ENCODE assay signal across 9 cellular contexts in the genomic region with DNA sequence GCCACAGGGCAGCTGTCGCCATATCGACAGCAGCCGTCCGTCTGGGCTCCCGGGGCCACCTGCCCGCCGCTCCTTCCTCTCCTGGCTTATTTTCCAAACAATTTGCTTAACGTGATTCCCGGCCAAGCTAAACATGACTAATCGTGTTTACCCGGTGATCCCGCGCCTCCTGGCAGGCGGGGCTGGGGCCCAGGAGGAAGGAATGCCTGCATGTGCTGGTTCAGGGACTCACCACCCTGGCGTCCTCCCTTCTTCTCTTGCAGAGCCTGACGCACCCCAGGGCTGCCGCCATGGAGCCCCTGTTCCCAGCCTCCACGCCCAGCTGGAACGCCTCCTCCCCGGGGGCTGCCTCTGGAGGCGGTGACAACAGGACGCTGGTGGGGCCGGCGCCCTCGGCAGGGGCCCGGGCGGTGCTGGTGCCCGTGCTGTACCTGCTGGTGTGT. TPM values are rescaled to one million over a fixed set of nuclear protein-coding genes. Genes with fewer than 3 reads are reported as not detected.
DNase-seq lines count a peak whose midpoint lies in the region; ATAC-seq and TF ChIP-seq lines count a peak whose summit lies in the region.
"Had no signal": no experiment of that assay in that cellular context is flagged by ENCODE, and none has a peak within 500 bp of the region (broad histone marks: within the 10 kb centered on the region; RNA-seq: fewer than 3 reads in every experiment).

No MANE protein-coding gene starts in this region.

- H3K4ac ChIP-seq in IMR-90 (ENCODE audit: low read depth, low read length) = no peak overlapping the region

- dilution Hi-C loops in IMR-90 (cut with HindIII; ENCODE audit: low sequenced_read_pairs, unreplicated experiment) = no loop called here

- no peak overlapping the region for H2BK20ac ChIP-seq in IMR-90 (ENCODE audit: low read depth, low read length)

- H3K79me1 ChIP-seq in IMR-90 (ENCODE audit: low read depth in 1 of 2, low read length in 2 of 2) = no peaks in the 10 kb centered on the region

- H3K27me3 ChIP-seq in IMR-90 (ENCODE audit: control insufficient read depth, insufficient read depth, low read length) = peaks cover 44% of the 10 kb centered on the region
- no peaks in the 10 kb centered on the region for H3K27me3 ChIP-seq in thoracic aorta (replicated peaks; ENCODE audit: insufficient read depth)
- peaks cover 97% of the 10 kb centered on the region for H3K27me3 ChIP-seq in suprapubic skin

- H3K27ac Mint-ChIP-seq in natural killer cell = no peak overlapping the region

- no peaks in the 10 kb centered on the region for H3K9me3 Mint-ChIP-seq in natural killer cell

- POLR2A ChIA-PET in IMR-90 (lab: Charles Lee; ENCODE audit: unreplicated experiment) = no interaction called here

- no peak overlapping the region for H2AK5ac ChIP-seq in IMR-90 (ENCODE audit: low read depth, low read length)

- no peak overlapping the region for H4K8ac ChIP-seq in IMR-90 (ENCODE audit: low read depth in 2 of 2, low read length in 2 of 2)

- in situ Hi-C loops in IMR-90 (cut with MboI; ENCODE audit: low sequenced_read_pairs) = no loop called here

- H3K4me3 ChIP-seq in IMR-90 (ENCODE audit: insufficient read depth, low read depth, low read length) (no peak overlapping the region), fibroblast of pulmonary artery (replicated peaks; ENCODE audit: low read depth, low read length) (no peak overlapping the region), thoracic aorta (peak overlapping the region; percentile 62), suprapubic skin (no peak overlapping the region)

- BruUV-seq in IMR-90 (replicated peaks; lab: Mats Ljungman, UMichigan) = no TSS peak

- no peak overlapping the region for H2BK15ac ChIP-seq in IMR-90 (ENCODE audit: low read depth, low read length)

- H3K36me3 ChIP-seq in IMR-90 (ENCODE audit: control insufficient read depth, insufficient read depth, low read length) = no peaks in the 10 kb centered on the region
- H3K36me3 ChIP-seq in thoracic aorta = no peaks in the 10 kb centered on the region
- no peaks in the 10 kb centered on the region for H3K36me3 ChIP-seq in suprapubic skin

- intact Hi-C loops in IMR-90 (cut with micrococcal nuclease) (no loop called here), natural killer cell (cut with micrococcal nuclease) (no loop called here)

- H2AFZ ChIP-seq in IMR-90 (replicated peaks; ENCODE audit: low read length, poor library complexity) = peak overlapping the region; percentile 51

- H4K5ac ChIP-seq in IMR-90 (ENCODE audit: low read depth, low read length) = no peak overlapping the region

- DNase-seq in IMR-90 (peak; percentile 54), RKO (ENCODE audit: low spot score) (peak; percentile 65), fibroblast of pulmonary artery (ENCODE audit: low read depth) (peak; percentile 62), thoracic aorta (ENCODE audit: low spot score) (peak; percentile 64), NCI-H187 treated with DMSO at 0.1 percent for 48 hours (lab: John Stamatoyannopoulos, UW) (no peak), natural killer cell (no peak), suprapubic skin (ENCODE audit: low spot score in 2 of 2) (no peak)
- DNase-seq: naive thymus-derived CD8-positive, alpha-beta T cell had no signal

- no peak for TF ChIP-seq POLR2A in IMR-90 (IDR thresholded peaks at IDR 0.05; ENCODE audit: low read depth, low read length)
- TF ChIP-seq POLR2A in suprapubic skin (IDR thresholded peaks at IDR 0.05) = no peak

- H3K4me1 Mint-ChIP-seq in natural killer cell = no peaks in the 10 kb centered on the region
- H3K4me1 Mint-ChIP-seq: naive thymus-derived CD8-positive, alpha-beta T cell had no signal

- ATAC-seq in IMR-90 (ENCODE audit: low read depth) = peak; percentile 72
- peak; percentile 81 for ATAC-seq in thoracic aorta (ENCODE audit: insufficient number of reproducible peaks, low FRiP score, low read depth)
- ATAC-seq in natural killer cell = no peak
- no peak for ATAC-seq in GM19328 (IDR thresholded peaks at IDR 0.05; ENCODE audit: unreplicated experiment)
- ATAC-seq: naive thymus-derived CD8-positive, alpha-beta T cell had no signal

- H3K27ac ChIP-seq in IMR-90 (ENCODE audit: insufficient read depth, low read length) (no peak overlapping the region), thoracic aorta (peak overlapping the region in 1 of 2 donors; percentile 29), suprapubic skin (no peak overlapping the region)

- no peak for TF ChIP-seq EP300 in suprapubic skin (IDR thresholded peaks at IDR 0.05)

- H4K20me1 ChIP-seq in IMR-90 (ENCODE audit: insufficient read depth, low read length) = no peaks in the 10 kb centered on the region

- WGBS in IMR-90 (ENCODE audit: extremely low coverage in 2 of 2, insufficient read length in 1 of 2), 2 experiments = 32% methylated on average over 22 of the region's 28 CpGs; no CpG with 5 or more reads in 1 of the 2 experiments
- 32% methylated on average over 17 of the region's 28 CpGs for WGBS in suprapubic skin

- TF ChIP-seq CTCF in IMR-90 (conservative IDR thresholded peaks at IDR 0.05; ENCODE audit: low read depth, low read length) (no peak), fibroblast of pulmonary artery (IDR thresholded peaks at IDR 0.05; ENCODE audit: low read length, missing control alignments) (no peak), thoracic aorta (IDR thresholded peaks at IDR 0.05) (no peak), natural killer cell (IDR thresholded peaks at IDR 0.05) (no peak), suprapubic skin (IDR thresholded peaks at IDR 0.05) (no peak)

- H2AK9ac ChIP-seq in IMR-90 (replicated peaks; ENCODE audit: low read depth, low read length, poor library complexity) = no peak overlapping the region

- H3K4me1 ChIP-seq in IMR-90 (ENCODE audit: control insufficient read depth, insufficient read depth, low read length) (no peaks in the 10 kb centered on the region), thoracic aorta (ENCODE audit: control insufficient read depth in 1 of 2, low read depth in 2 of 2) (peaks cover 46 to 72% of the 10 kb centered on the region in 2 donors), suprapubic skin (peaks cover 24% of the 10 kb centered on the region)

- no peak for TF ChIP-seq RAD21 in IMR-90 (IDR thresholded peaks at IDR 0.05; ENCODE audit: low read length)

- CTCF ChIA-PET in IMR-90 (lab: Yijun Ruan, JAX) = no interaction called here

- H3K4me3 Mint-ChIP-seq in natural killer cell = no peak overlapping the region
- H3K4me3 Mint-ChIP-seq: naive thymus-derived CD8-positive, alpha-beta T cell had no signal

- no peak overlapping the region for H3K14ac ChIP-seq in IMR-90 (replicated peaks; ENCODE audit: low read depth, low read length)

- no peak overlapping the region for H3K56ac ChIP-seq in IMR-90 (ENCODE audit: extremely low read depth, insufficient read depth, low read length)

- no peak overlapping the region for H2BK120ac ChIP-seq in IMR-90 (ENCODE audit: low read depth, low read length)

- H3K4me2 ChIP-seq in IMR-90 (ENCODE audit: low read depth, low read length) = no peak overlapping the region

- H3K27me3 Mint-ChIP-seq in natural killer cell (ENCODE audit: low read depth in 2 of 2) = peaks cover 9 to 14% of the 10 kb centered on the region in 2 donors

- H3K9ac ChIP-seq in IMR-90 (ENCODE audit: low read depth, low read length) = no peak overlapping the region

- no peaks in the 10 kb centered on the region for H3K9me1 ChIP-seq in IMR-90 (ENCODE audit: insufficient read depth, low read length)

- H4K91ac ChIP-seq in IMR-90 (ENCODE audit: insufficient read depth, low read depth, low read length) = no peak overlapping the region

- H3K23ac ChIP-seq in IMR-90 (ENCODE audit: low read depth, low read length) = no peak overlapping the region

- no peak overlapping the region for H3K18ac ChIP-seq in IMR-90 (ENCODE audit: low read depth, low read length)

- H2BK5ac ChIP-seq in IMR-90 (ENCODE audit: low read depth, low read length, poor library complexity, severe bottlenecking) = no peak overlapping the region

- no peaks in the 10 kb centered on the region for H3K36me3 Mint-ChIP-seq in natural killer cell
- H3K36me3 Mint-ChIP-seq: naive thymus-derived CD8-positive, alpha-beta T cell had no signal

- H3K9me3 ChIP-seq in IMR-90 (ENCODE audit: control insufficient read depth, insufficient read depth, low read length) (no peaks in the 10 kb centered on the region; the same call in 1 of the 2 replicates), thoracic aorta (no peaks in the 10 kb centered on the region), suprapubic skin (no peaks in the 10 kb centered on the region)

TF ChIP-seq in IMR-90, 13 proteins besides CTCF, POLR2A, EP300 and RAD21:
- no peak for TF ChIP-seq FOS (IDR thresholded peaks at IDR 0.05; ENCODE audit: low read depth, low read length)
- peak; percentile 72 for TF ChIP-seq BHLHE40 (IDR thresholded peaks at IDR 0.05; ENCODE audit: low read depth, low read length)
- TF ChIP-seq MAZ (IDR thresholded peaks at IDR 0.05; ENCODE audit: borderline replicate concordance, low read depth, low read length) = peak; percentile 60; the same call in 1 of the 2 replicates
- no peak for TF ChIP-seq CEBPB (IDR thresholded peaks at IDR 0.05; ENCODE audit: low read depth, low read length)
- TF ChIP-seq RFX5 (IDR thresholded peaks at IDR 0.05; ENCODE audit: low read depth, low read length) = no peak
TF ChIP-seq in IMR-90: peak in this region for 2.

RNA-seq across cellular contexts. Expression of a gene that starts 6.1 kb away (rescaled TPM):
- not detected in 2 replicates for total RNA-seq in IMR-90 (2012; rRNA removed)
- not detected in 2 replicates for polyA plus RNA-seq in IMR-90 (2012; rRNA removed)
- not detected in 2 replicates for polyA plus RNA-seq in IMR-90 (2012; cell fraction: cytosol; rRNA removed)
- polyA plus RNA-seq in IMR-90 (2012; cell fraction: nucleus; rRNA removed; ENCODE audit: low replicate concordance) = not detected in 2 replicates
- 1 to 10 TPM; 3.0 to 3.8 TPM for total RNA-seq in thoracic aorta
- total RNA-seq in natural killer cell = not detected
- 1 to 10 TPM in 1 of 4 donors, not detected in 3; 1.5 TPM for total RNA-seq in suprapubic skin
- total RNA-seq: naive thymus-derived CD8-positive, alpha-beta T cell had no signal
- polyA plus RNA-seq: naive thymus-derived CD8-positive, alpha-beta T cell had no signal

RNA-seq across cellular contexts. Expression of a gene that starts 17.4 kb away (rescaled TPM):
- total RNA-seq in IMR-90 (2012; rRNA removed) = not detected in 2 replicates
- polyA plus RNA-seq in IMR-90 (2012; rRNA removed) = not detected in 2 replicates
- polyA plus RNA-seq in IMR-90 (2012; cell fraction: cytosol; rRNA removed) = not detected in 2 replicates
- polyA plus RNA-seq in IMR-90 (2012; cell fraction: nucleus; rRNA removed; ENCODE audit: low replicate concordance) = not detected in 2 replicates
- 1 to 10 TPM; 4.3 to 7.0 TPM for total RNA-seq in thoracic aorta
- total RNA-seq in natural killer cell = not detected
- not detected for total RNA-seq in suprapubic skin
- total RNA-seq: naive thymus-derived CD8-positive, alpha-beta T cell had no signal
- polyA plus RNA-seq: naive thymus-derived CD8-positive, alpha-beta T cell had no signal

Comparison
In these comparisons a context has a peak if more than half of its experiments do, and no peak if none do; other contexts are left out.
1. ATAC-seq: peak in IMR-90 (single experiment) and thoracic aorta (single experiment); none in natural killer cell (0 of 3) and GM19328 (single experiment).
2. DNase-seq: peak in IMR-90 (single experiment), RKO (single experiment), fibroblast of pulmonary artery (single experiment) and thoracic aorta (single experiment); none in NCI-H187 treated with DMSO at 0.1 percent for 48 hours (single experiment), natural killer cell (single experiment) and suprapubic skin (0 of 2).